Comparison of ENCODE assay signal across 12 cellular contexts in genomic region chr6:106648651-106649308, GRCh38. TPM values are rescaled to one million over a fixed set of nuclear protein-coding genes. Genes with fewer than 3 reads are reported as not detected.
DNase-seq lines count a peak whose midpoint lies in the region; ATAC-seq and TF ChIP-seq lines count a peak whose summit lies in the region.
"Had no signal": no experiment of that assay in that cellular context is flagged by ENCODE, and none has a peak within 500 bp of the region (broad histone marks: within the 10 kb centered on the region; RNA-seq: fewer than 3 reads in every experiment).

No MANE protein-coding gene starts in this region.

- H3K4me1 Mint-ChIP-seq in naive B cell: peaks cover 25 to 48% (median 29%) of the 10 kb centered on the region in 3 donors
- no peaks in the 10 kb centered on the region for H3K4me1 Mint-ChIP-seq in CD8-positive, alpha-beta memory T cell

- H3K36me3 ChIP-seq in Karpas-422 (ENCODE audit: insufficient read depth, low read length) (peaks cover 69% of the 10 kb centered on the region), WERI-Rb-1 (peaks cover 48% of the 10 kb centered on the region)
- H3K36me3 ChIP-seq in CD8-positive, alpha-beta memory T cell (ENCODE audit: insufficient read depth, low read length): peaks cover 23% of the 10 kb centered on the region

- peaks cover 0 to 34% of the 10 kb centered on the region in 2 donors for H3K36me3 Mint-ChIP-seq in naive B cell
- peaks cover 0 to 13% of the 10 kb centered on the region in 2 donors for H3K36me3 Mint-ChIP-seq in activated naive CD4-positive, alpha-beta T cell treated with anti-CD3 and anti-CD28 coated beads, Interleukin-2, amount 50 U/mL, for 72 hours
- peaks cover 0 to 77% (median 4%) of the 10 kb centered on the region in 3 donors for H3K36me3 Mint-ChIP-seq in CD8-positive, alpha-beta memory T cell

- CTCF ChIA-PET in CD8-positive, alpha-beta memory T cell (lab: Charles Lee): interaction anchor here (0.8 kb wide), 1 partner anchor 82 kb away, joined by 3 read pairs; no protein-coding TSS in a partner anchor

- DNase-seq in Karpas-422 (peak; percentile 96), naive B cell (peak; percentile 69), SIG-M5 (lab: John Stamatoyannopoulos, UW) (no peak), WERI-Rb-1 (no peak)
- DNase-seq in activated naive CD4-positive, alpha-beta T cell treated with anti-CD3 and anti-CD28 coated beads, Interleukin-2, amount 50 U/mL, for 72 hours (ENCODE audit: low spot score in 2 of 2): no peak
- DNase-seq in CD8-positive, alpha-beta memory T cell: no peak
- DNase-seq: activated gamma-delta T cell treated with Interleukin-2 at 50 U/mL for 16 hours, lower lobe of right lung, NCI-H187 had no signal

- H3K27ac Mint-ChIP-seq in naive B cell: peak overlapping the region; percentile 97 to 99 (median 98)
- peak overlapping the region in 1 of 2 donors; percentile 9 for H3K27ac Mint-ChIP-seq in activated naive CD4-positive, alpha-beta T cell treated with anti-CD3 and anti-CD28 coated beads, Interleukin-2, amount 50 U/mL, for 72 hours
- peak overlapping the region in 1 of 8 donors; percentile 54 for H3K27ac Mint-ChIP-seq in CD8-positive, alpha-beta memory T cell

- H3K79me2 ChIP-seq in Karpas-422 (ENCODE audit: low read length): peaks cover 56% of the 10 kb centered on the region

- no peaks in the 10 kb centered on the region for H3K27me3 Mint-ChIP-seq in naive B cell
- H3K27me3 Mint-ChIP-seq in CD8-positive, alpha-beta memory T cell: no peaks in the 10 kb centered on the region

- H3K4me1 ChIP-seq in Karpas-422 (ENCODE audit: low read length): peaks cover 73% of the 10 kb centered on the region
- H3K4me1 ChIP-seq in CD8-positive, alpha-beta memory T cell (ENCODE audit: insufficient read depth, low read length): no peaks in the 10 kb centered on the region
- H3K4me1 ChIP-seq: lower lobe of right lung had no signal

- H3K4me3 ChIP-seq in Karpas-422 (ENCODE audit: low read length) (peak overlapping the region; percentile 65), WERI-Rb-1 (ENCODE audit: low read depth, low read length) (no peak overlapping the region)
- H3K4me3 ChIP-seq in CD8-positive, alpha-beta memory T cell (ENCODE audit: low read length): no peak overlapping the region
- H3K4me3 ChIP-seq: lower lobe of right lung had no signal

- H3K4me2 ChIP-seq in Karpas-422 (ENCODE audit: low read depth, low read length, poor library complexity, severe bottlenecking): peak overlapping the region; percentile 96

- H3K4me3 Mint-ChIP-seq in naive B cell: peak overlapping the region; percentile 85 to 96 (median 92)
- H3K4me3 Mint-ChIP-seq in CD8-positive, alpha-beta memory T cell: no peak overlapping the region

- H3K27ac ChIP-seq in Karpas-422 (ENCODE audit: low read length): peak overlapping the region; percentile 100
- no peak overlapping the region for H3K27ac ChIP-seq in WERI-Rb-1
- no peak overlapping the region for H3K27ac ChIP-seq in CD8-positive, alpha-beta memory T cell (ENCODE audit: low read depth, low read length)
- H3K27ac ChIP-seq: HL-60, lower lobe of right lung had no signal

- ATAC-seq in GM19328 (IDR thresholded peaks at IDR 0.05; ENCODE audit: unreplicated experiment) (peak; percentile 76), HG02759 (IDR thresholded peaks at IDR 0.05; ENCODE audit: unreplicated experiment) (peak; percentile 86), naive B cell (ENCODE audit: low read depth in 2 of 2) (peak; percentile 99 to 100)
- no peak for ATAC-seq in activated naive CD4-positive, alpha-beta T cell treated with anti-CD3 and anti-CD28 coated beads, Interleukin-2, amount 50 U/mL, for 72 hours
- ATAC-seq: lower lobe of right lung had no signal

- no peaks in the 10 kb centered on the region for H3K9me3 Mint-ChIP-seq in naive B cell
- H3K9me3 Mint-ChIP-seq in activated naive CD4-positive, alpha-beta T cell treated with anti-CD3 and anti-CD28 coated beads, Interleukin-2, amount 50 U/mL, for 72 hours: no peaks in the 10 kb centered on the region
- no peaks in the 10 kb centered on the region for H3K9me3 Mint-ChIP-seq in CD8-positive, alpha-beta memory T cell

- POLR2A ChIA-PET in CD8-positive, alpha-beta memory T cell (lab: Charles Lee): no interaction called here

- no peaks in the 10 kb centered on the region for H4K20me1 ChIP-seq in Karpas-422 (ENCODE audit: insufficient read depth, low read depth, low read length)

- H3K9me3 ChIP-seq in Karpas-422 (ENCODE audit: low read length) (no peaks in the 10 kb centered on the region), WERI-Rb-1 (ENCODE audit: severe bottlenecking) (no peaks in the 10 kb centered on the region)
- no peaks in the 10 kb centered on the region for H3K9me3 ChIP-seq in CD8-positive, alpha-beta memory T cell (ENCODE audit: low read length)
- H3K9me3 ChIP-seq: lower lobe of right lung had no signal

- no peaks in the 10 kb centered on the region for H3K27me3 ChIP-seq in Karpas-422 (ENCODE audit: low read length)
- no peaks in the 10 kb centered on the region for H3K27me3 ChIP-seq in WERI-Rb-1 (ENCODE audit: insufficient read depth, low read depth, severe bottlenecking)
- no peaks in the 10 kb centered on the region for H3K27me3 ChIP-seq in CD8-positive, alpha-beta memory T cell (ENCODE audit: insufficient read depth, low read length, poor library complexity, severe bottlenecking)

- no peak overlapping the region for H2AFZ ChIP-seq in Karpas-422 (ENCODE audit: low read length)

- H3K9ac ChIP-seq in Karpas-422 (ENCODE audit: low read length): peak overlapping the region; percentile 73

- H3K9me2 ChIP-seq in Karpas-422 (replicated peaks; ENCODE audit: insufficient read depth, low read length): no peaks in the 10 kb centered on the region

- no peak for TF ChIP-seq CTCF in WERI-Rb-1 (IDR thresholded peaks at IDR 0.05; ENCODE audit: low read depth, low read length)

RNA-seq across cellular contexts. Expression of gene QRSL1, which starts 19.4 kb away (rescaled TPM):
- total RNA-seq in Karpas-422 (2014; rRNA removed; shearing (Covaris generic); ENCODE audit: low replicate concordance): 48.1 and 61.4 TPM in 2 replicates
- polyA plus RNA-seq in naive B cell (ENCODE audit: low read depth in 6 of 6): 10 to 100 TPM; 82.0 to 97.2 (median 88.6) TPM
- total RNA-seq in activated naive CD4-positive, alpha-beta T cell treated with anti-CD3 and anti-CD28 coated beads, Interleukin-2, amount 50 U/mL, for 72 hours: 10 to 100 TPM; 20.0 to 20.5 TPM
- total RNA-seq in CD8-positive, alpha-beta memory T cell: 10 to 100 TPM; 23.0 to 27.2 TPM
- polyA plus RNA-seq in CD8-positive, alpha-beta memory T cell: 9.7 TPM

RNA-seq across cellular contexts. Expression of gene RTN4IP1, which starts 19.5 kb away (rescaled TPM):
- total RNA-seq in Karpas-422 (2014; rRNA removed; shearing (Covaris generic); ENCODE audit: low replicate concordance): 14.3 and 17.1 TPM in 2 replicates
- polyA plus RNA-seq in naive B cell (ENCODE audit: low read depth in 6 of 6): 10 to 100 TPM; 14.1 to 38.8 (median 18.1) TPM
- total RNA-seq in activated naive CD4-positive, alpha-beta T cell treated with anti-CD3 and anti-CD28 coated beads, Interleukin-2, amount 50 U/mL, for 72 hours: 1 to 10 TPM; 6.6 to 8.0 TPM
- total RNA-seq in CD8-positive, alpha-beta memory T cell: 10 to 100 TPM in 1 of 2 experiments, 1 to 10 TPM in 1; 9.5 to 10.3 TPM
- polyA plus RNA-seq in CD8-positive, alpha-beta memory T cell: 7.2 TPM

Comparison
In these comparisons a context has a peak if more than half of its experiments do, and no peak if none do; other contexts are left out.
1. ATAC-seq: peak in GM19328 (single experiment), HG02759 (single experiment) and naive B cell (2 of 2); none in activated naive CD4-positive, alpha-beta T cell treated with anti-CD3 and anti-CD28 coated beads, Interleukin-2, amount 50 U/mL, for 72 hours (0 of 2).
2. DNase-seq: peak in Karpas-422 (single experiment) and naive B cell (single experiment); none in activated naive CD4-positive, alpha-beta T cell treated with anti-CD3 and anti-CD28 coated beads, Interleukin-2, amount 50 U/mL, for 72 hours (0 of 2), SIG-M5 (single experiment), WERI-Rb-1 (single experiment) and CD8-positive, alpha-beta memory T cell (0 of 5).
3. H3K4me3 Mint-ChIP-seq: peak in naive B cell (8 of 8); none in CD8-positive, alpha-beta memory T cell (0 of 7).